ENCODE assay signal across 18 cellular contexts in the genomic region with DNA sequence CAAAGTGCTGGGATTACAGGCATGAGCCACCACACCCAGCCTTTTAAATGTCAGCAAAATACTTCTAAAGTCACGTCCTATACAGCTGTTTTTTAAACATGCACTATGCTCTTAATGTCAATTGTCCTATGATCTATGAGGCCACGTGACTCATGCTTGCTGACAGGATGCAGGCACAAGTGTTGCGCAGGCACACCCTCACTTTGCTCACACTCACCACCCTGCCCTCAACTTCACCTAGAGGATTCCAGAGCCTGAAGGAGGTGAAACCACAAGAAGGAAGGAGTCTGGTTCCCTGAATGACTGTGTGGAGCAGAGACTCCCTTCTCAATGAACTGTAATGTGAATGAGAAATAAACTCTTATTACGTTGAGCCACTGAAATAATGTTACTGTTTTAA.
DNase-seq lines count a peak whose midpoint lies in the region; ATAC-seq, FAIRE-seq and TF ChIP-seq lines count a peak whose summit lies in the region.
"Had no signal": no experiment of that assay in that cellular context is flagged by ENCODE, and none has a peak within 500 bp of the region (broad histone marks: within the 10 kb centered on the region; RNA-seq: fewer than 3 reads in every experiment).

No MANE protein-coding gene starts in this region.

- H3K4me1 ChIP-seq in HepG2 (ENCODE audit: insufficient read depth, low read length) = no peaks in the 10 kb centered on the region
- H3K4me1 ChIP-seq in right lobe of liver = no peaks in the 10 kb centered on the region
- H3K4me1 ChIP-seq: gastrocnemius medialis had no signal

- H3K36me3 ChIP-seq in HepG2 (replicated peaks in 1 of 2; ENCODE audit: control insufficient read depth in 1 of 2, insufficient read depth in 2 of 2, low read length in 2 of 2) (no peaks in the 10 kb centered on the region), right lobe of liver (no peaks in the 10 kb centered on the region)
- H3K36me3 ChIP-seq: gastrocnemius medialis had no signal

- TF ChIP-seq RAD21 in HepG2 (CRISPR knock-in tag; IDR thresholded peaks at IDR 0.05) = no peak

- no peak for TF ChIP-seq POLR2A in HepG2 (IDR thresholded peaks at IDR 0.05; ENCODE audit: insufficient read depth in 1 of 2, low read depth in 2 of 2, low read length in 2 of 2)
- no peak for TF ChIP-seq POLR2A in right lobe of liver (IDR thresholded peaks at IDR 0.05)

- no peaks in the 10 kb centered on the region for H3K79me2 ChIP-seq in HepG2 (ENCODE audit: insufficient read depth, low read length)

- no peak overlapping the region for H3K4me2 ChIP-seq in HepG2 (ENCODE audit: low read depth, low read length)

- H3K27ac ChIP-seq in HepG2 (ENCODE audit: extremely low read length, insufficient read depth, low read length) (no peak overlapping the region), right lobe of liver (no peak overlapping the region)
- H3K27ac ChIP-seq: dorsolateral prefrontal cortex, gastrocnemius medialis, VCaP had no signal

- H3K4me3 ChIP-seq in HepG2 (replicated peaks in 1 of 3; ENCODE audit: insufficient read depth in 1 of 3, low read depth in 2 of 3, low read length in 3 of 3) (no peak overlapping the region), right lobe of liver (no peak overlapping the region), fibroblast of the aortic adventitia (ENCODE audit: low read depth, low read length) (no peak overlapping the region)
- H3K4me3 ChIP-seq: dorsolateral prefrontal cortex, gastrocnemius medialis had no signal

- BruUV-seq in HepG2 (replicated peaks; lab: Mats Ljungman, UMichigan) = no TSS peak

- H3K36me3 Mint-ChIP-seq in activated T-helper 17 cell treated with anti-CD3 and anti-CD28 coated beads, Interleukin-2, amount 50 U/mL, for 72 hours (ENCODE audit: low read depth) = no peaks in the 10 kb centered on the region
- H3K36me3 Mint-ChIP-seq in T-helper 17 cell (ENCODE audit: low read depth) = peaks cover 5% of the 10 kb centered on the region

- WGBS in HepG2 (ENCODE audit: low lambda C conversion rate) = 17% methylated on average over 4 of the region's 4 CpGs
- 56% methylated on average over 4 of the region's 4 CpGs for WGBS in right lobe of liver (ENCODE audit: insufficient coverage, low coverage, low lambda C conversion rate, missing lambda C conversion rate)

- no peak for FAIRE-seq in HepG2 (lab: Jason Lieb, UNC)
- FAIRE-seq: GM12891 had no signal

- no peaks in the 10 kb centered on the region for H4K20me1 ChIP-seq in HepG2 (ENCODE audit: insufficient read depth, low read length)

- intact Hi-C loops in HepG2 (cut with micrococcal nuclease; ENCODE audit: unreplicated experiment) (loop anchor here (10.0 kb wide), 1 partner anchor 211 kb away; no protein-coding TSS in a partner anchor), right lobe of liver (cut with DNase I) (no loop called here)

- no peaks in the 10 kb centered on the region for H3K4me1 Mint-ChIP-seq in activated T-helper 17 cell treated with anti-CD3 and anti-CD28 coated beads, Interleukin-2, amount 50 U/mL, for 72 hours
- H3K4me1 Mint-ChIP-seq in T-helper 17 cell = no peaks in the 10 kb centered on the region
- H3K4me1 Mint-ChIP-seq: CD4-positive, alpha-beta memory T cell; nephron had no signal

- ATAC-seq in HepG2 (no peak), right lobe of liver (no peak), GM19395 (IDR thresholded peaks at IDR 0.05; ENCODE audit: unreplicated experiment) (no peak), T-helper 17 cell (no peak)
- ATAC-seq in activated T-helper 17 cell treated with anti-CD3 and anti-CD28 coated beads, Interleukin-2, amount 50 U/mL, for 72 hours (replicated peaks) = no peak
- ATAC-seq: gastrocnemius medialis, SK-N-SH treated with all-trans-retinoic acid at 6 μM for 48 hours had no signal

- H3K27ac Mint-ChIP-seq in activated T-helper 17 cell treated with anti-CD3 and anti-CD28 coated beads, Interleukin-2, amount 50 U/mL, for 72 hours = no peak overlapping the region
- H3K27ac Mint-ChIP-seq in T-helper 17 cell = no peak overlapping the region
- H3K27ac Mint-ChIP-seq: activated T-helper 2 cell treated with anti-CD3 and anti-CD28 coated beads, Interferon-gamma antibody, Interleukin-2, Interleukin-4, amounts not matched to agents 10 μg/mL and 5 μg/mL and 100 μg/mL, durations not matched to agents 14 hours and 24 hours and 36 hours; CD4-positive, alpha-beta memory T cell; nephron had no signal

- peaks cover 3% of the 10 kb centered on the region for H3K9me3 Mint-ChIP-seq in activated T-helper 17 cell treated with anti-CD3 and anti-CD28 coated beads, Interleukin-2, amount 50 U/mL, for 72 hours

- H3K4me3 Mint-ChIP-seq in activated T-helper 17 cell treated with anti-CD3 and anti-CD28 coated beads, Interleukin-2, amount 50 U/mL, for 72 hours = no peak overlapping the region
- H3K4me3 Mint-ChIP-seq in T-helper 17 cell = no peak overlapping the region
- H3K4me3 Mint-ChIP-seq: CD4-positive, alpha-beta memory T cell; nephron had no signal

- DNase-seq in HepG2 (ENCODE audit: low spot score) (no peak), right lobe of liver (no peak), amniotic epithelial cell (ENCODE audit: low read depth) (peak; percentile 81), fibroblast of the aortic adventitia (ENCODE audit: low read depth) (peak; percentile 19), globus pallidus (ENCODE audit: low spot score) (no peak), T-helper 17 cell (no peak)
- DNase-seq: CD4-positive, alpha-beta memory T cell; dorsolateral prefrontal cortex; gastrocnemius medialis; NCI-H1105; NCI-H345 had no signal

- H3K27me3 ChIP-seq in HepG2 (ENCODE audit: control insufficient read depth in 1 of 2, insufficient read depth in 2 of 2, low read length in 2 of 2) (peaks cover 0 to 4% of the 10 kb centered on the region in 2 experiments; a peak in 2 of 5 replicates), right lobe of liver (no peaks in the 10 kb centered on the region)
- H3K27me3 ChIP-seq: dorsolateral prefrontal cortex, gastrocnemius medialis had no signal

- no peak overlapping the region for H2AFZ ChIP-seq in HepG2 (ENCODE audit: low read length)

- H3K9me3 ChIP-seq in HepG2 (ENCODE audit: low read length) (no peaks in the 10 kb centered on the region), right lobe of liver (no peaks in the 10 kb centered on the region), T-helper 17 cell (ENCODE audit: control insufficient read depth, low read length, poor library complexity, severe bottlenecking) (no peaks in the 10 kb centered on the region)
- H3K9me3 ChIP-seq: gastrocnemius medialis had no signal

- in situ Hi-C loops in HepG2 (cut with HindIII; ENCODE audit: extremely low pct_ligation_motif_present, low pct_unique_long_range_greater_than_20kb) = no loop called here

- CTCF ChIA-PET in HepG2 (lab: Yijun Ruan, JAX; ENCODE audit: low intra/inter-chr PET ratio, low total read pairs) = no interaction called here

- POLR2A ChIA-PET in HepG2 (lab: Yijun Ruan, JAX) = no interaction called here

- TF ChIP-seq EP300 in HepG2 (IDR thresholded peaks at IDR 0.05; ENCODE audit: low read depth in 2 of 2, low read length in 2 of 2) (no peak), HepG2 (CRISPR knock-in tag; IDR thresholded peaks at IDR 0.05; ENCODE audit: borderline replicate concordance) (no peak)

- TF ChIP-seq CTCF in HepG2 (CRISPR knock-in tag; IDR thresholded peaks at IDR 0.05) (no peak), right lobe of liver (IDR thresholded peaks at IDR 0.05) (no peak), fibroblast of the aortic adventitia (IDR thresholded peaks at IDR 0.05; ENCODE audit: insufficient read depth, low read length) (no peak)

- no peak overlapping the region for H3K9ac ChIP-seq in HepG2 (ENCODE audit: insufficient read depth, low read depth, low read length)

- H3K27me3 Mint-ChIP-seq in activated T-helper 17 cell treated with anti-CD3 and anti-CD28 coated beads, Interleukin-2, amount 50 U/mL, for 72 hours = peaks cover 5% of the 10 kb centered on the region
- H3K27me3 Mint-ChIP-seq in T-helper 17 cell = no peaks in the 10 kb centered on the region

TF ChIP-seq in HepG2, 621 proteins besides CTCF, POLR2A, EP300 and RAD21 (continues in another document):
- TF ChIP-seq DRAP1 (CRISPR knock-in tag; IDR thresholded peaks at IDR 0.05) = no peak
- TF ChIP-seq FOSL1 (CRISPR knock-in tag; IDR thresholded peaks at IDR 0.05; ENCODE audit: borderline replicate concordance) = no peak
- TF ChIP-seq, protein P1, sequence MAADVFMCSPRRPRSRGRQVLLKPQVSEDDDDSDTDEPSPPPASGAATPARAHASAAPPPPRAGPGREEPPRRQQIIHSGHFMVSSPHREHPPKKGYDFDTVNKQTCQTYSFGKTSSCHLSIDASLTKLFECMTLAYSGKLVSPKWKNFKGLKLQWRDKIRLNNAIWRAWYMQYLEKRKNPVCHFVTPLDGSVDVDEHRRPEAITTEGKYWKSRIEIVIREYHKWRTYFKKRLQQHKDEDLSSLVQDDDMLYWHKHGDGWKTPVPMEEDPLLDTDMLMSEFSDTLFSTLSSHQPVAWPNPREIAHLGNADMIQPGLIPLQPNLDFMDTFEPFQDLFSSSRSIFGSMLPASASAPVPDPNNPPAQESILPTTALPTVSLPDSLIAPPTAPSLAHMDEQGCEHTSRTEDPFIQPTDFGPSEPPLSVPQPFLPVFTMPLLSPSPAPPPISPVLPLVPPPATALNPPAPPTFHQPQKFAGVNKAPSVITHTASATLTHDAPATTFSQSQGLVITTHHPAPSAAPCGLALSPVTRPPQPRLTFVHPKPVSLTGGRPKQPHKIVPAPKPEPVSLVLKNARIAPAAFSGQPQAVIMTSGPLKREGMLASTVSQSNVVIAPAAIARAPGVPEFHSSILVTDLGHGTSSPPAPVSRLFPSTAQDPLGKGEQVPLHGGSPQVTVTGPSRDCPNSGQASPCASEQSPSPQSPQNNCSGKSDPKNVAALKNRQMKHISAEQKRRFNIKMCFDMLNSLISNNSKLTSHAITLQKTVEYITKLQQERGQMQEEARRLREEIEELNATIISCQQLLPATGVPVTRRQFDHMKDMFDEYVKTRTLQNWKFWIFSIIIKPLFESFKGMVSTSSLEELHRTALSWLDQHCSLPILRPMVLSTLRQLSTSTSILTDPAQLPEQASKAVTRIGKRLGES (CRISPR knock-in tag; IDR thresholded peaks at IDR 0.05; ENCODE audit: borderline replicate concordance) = no peak
- TF ChIP-seq, protein P2, sequence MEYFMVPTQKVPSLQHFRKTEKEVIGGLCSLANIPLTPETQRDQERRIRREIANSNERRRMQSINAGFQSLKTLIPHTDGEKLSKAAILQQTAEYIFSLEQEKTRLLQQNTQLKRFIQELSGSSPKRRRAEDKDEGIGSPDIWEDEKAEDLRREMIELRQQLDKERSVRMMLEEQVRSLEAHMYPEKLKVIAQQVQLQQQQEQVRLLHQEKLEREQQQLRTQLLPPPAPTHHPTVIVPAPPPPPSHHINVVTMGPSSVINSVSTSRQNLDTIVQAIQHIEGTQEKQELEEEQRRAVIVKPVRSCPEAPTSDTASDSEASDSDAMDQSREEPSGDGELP (IDR thresholded peaks at IDR 0.05; ENCODE audit: borderline replicate concordance, low read depth) = peak; percentile 39; the same call in 1 of the 2 replicates
- TF ChIP-seq FOSL2 (CRISPR knock-in tag; IDR thresholded peaks at IDR 0.05) = peak; percentile 30; the same call in 1 of the 2 replicates

Comparison
In these comparisons a context has a peak if more than half of its experiments do, and no peak if none do; other contexts are left out.
1. DNase-seq: peak in amniotic epithelial cell (single experiment) and fibroblast of the aortic adventitia (single experiment); none in HepG2 (single experiment), right lobe of liver (0 of 3), globus pallidus (single experiment) and T-helper 17 cell (0 of 3).